9 cellular contexts compared by ENCODE assay signal in genomic region chr7:147432068-147432467, GRCh38.
DNase-seq lines count a peak whose midpoint lies in the region; ATAC-seq and TF ChIP-seq lines count a peak whose summit lies in the region.
"Had no signal": no experiment of that assay in that cellular context is flagged by ENCODE, and none has a peak within 500 bp of the region (broad histone marks: within the 10 kb centered on the region; RNA-seq: fewer than 3 reads in every experiment).

No MANE protein-coding gene starts in this region.

- DNase-seq in H4 (ENCODE audit: low spot score) (peak; percentile 26), NCI-H82 treated with DMSO at 0.1 percent for 48 hours (lab: John Stamatoyannopoulos, UW; ENCODE audit: unreplicated experiment) (peak; percentile 46), fibroblast of gingiva (ENCODE audit: low read depth) (peak; percentile 18), retina (peak; percentile 36), MM.1S (no peak)
- DNase-seq: activated CD4-positive, alpha-beta memory T cell treated with anti-CD3 and anti-CD28 coated beads for 36 hours had no signal

- no peaks in the 10 kb centered on the region for H3F3A ChIP-seq in MM.1S (ENCODE audit: insufficient read depth, low read length)

- no peaks in the 10 kb centered on the region for H3K9me2 ChIP-seq in MM.1S (replicated peaks; ENCODE audit: insufficient read depth, low read length)

- ATAC-seq in GM21786 (IDR thresholded peaks at IDR 0.05; ENCODE audit: unreplicated experiment): no peak
- no peak for ATAC-seq in HG03139 (IDR thresholded peaks at IDR 0.05; ENCODE audit: unreplicated experiment)

- no peak overlapping the region for H3K4me2 ChIP-seq in MM.1S (ENCODE audit: low read depth, low read length)

- no peaks in the 10 kb centered on the region for H3K36me3 ChIP-seq in MM.1S (replicated peaks; ENCODE audit: insufficient read depth, low read length)

- H2AFZ ChIP-seq in MM.1S (ENCODE audit: low read length): no peak overlapping the region
- H2AFZ ChIP-seq: parathyroid adenoma had no signal

- H3K27me3 ChIP-seq in MM.1S (replicated peaks; ENCODE audit: insufficient read depth, low read length): no peaks in the 10 kb centered on the region

- H3K4me3 ChIP-seq in MM.1S (ENCODE audit: low read length): no peak overlapping the region

- no peak overlapping the region for H3K27ac ChIP-seq in MM.1S (ENCODE audit: low read length)
- H3K27ac ChIP-seq: parathyroid adenoma had no signal

- H3K79me2 ChIP-seq in MM.1S (ENCODE audit: low read length): no peaks in the 10 kb centered on the region
- H3K79me2 ChIP-seq: parathyroid adenoma had no signal

- no peak overlapping the region for H3K9ac ChIP-seq in MM.1S (ENCODE audit: low read length)
- H3K9ac ChIP-seq: parathyroid adenoma had no signal

- no peaks in the 10 kb centered on the region for H4K20me1 ChIP-seq in MM.1S (ENCODE audit: insufficient read depth, low read length)

- no peak for TF ChIP-seq CTCF in MM.1S (IDR thresholded peaks at IDR 0.05; ENCODE audit: low read length)

- no peaks in the 10 kb centered on the region for H3K4me1 ChIP-seq in MM.1S (ENCODE audit: low read length)
- H3K4me1 ChIP-seq: parathyroid adenoma had no signal

- no peaks in the 10 kb centered on the region for H3K9me3 ChIP-seq in MM.1S (replicated peaks; ENCODE audit: insufficient read depth, low read length)
